16 cellular contexts compared by ENCODE assay signal in genomic region chr9:86733929-86734328, GRCh38.
"Had no signal": no experiment of that assay in that cellular context is flagged by ENCODE, and none has a peak within 500 bp of the region (broad histone marks: within the 10 kb centered on the region; RNA-seq: fewer than 3 reads in every experiment).

No MANE protein-coding gene starts in this region.

- H3K79me2 ChIP-seq: hepatocyte had no signal

- H3K4me3 ChIP-seq: ascending aorta, coronary artery, hepatocyte, mucosa of descending colon had no signal

- H3K36me3 ChIP-seq: ascending aorta had no signal

- H3K9me3 ChIP-seq: ascending aorta, mucosa of descending colon had no signal

- H2AFZ ChIP-seq: hepatocyte had no signal

- H3K27ac ChIP-seq: hepatocyte had no signal

- H3K4me2 ChIP-seq: hepatocyte had no signal

- ATAC-seq: activated CD4-positive, alpha-beta T cell treated with anti-CD3 and anti-CD28 coated beads for 36 hours; activated CD8-positive, alpha-beta T cell treated with anti-CD3 and anti-CD28 coated beads, Interleukin-2, amount 10 ng/mL, durations not matched to agents 7 days and 5 days; mucosa of descending colon; naive thymus-derived CD8-positive, alpha-beta T cell; stimulated activated naive B cell treated with anti-CD40 and anti-IgM and Interleukin-4, amounts not matched to agents 10 μg/mL and 1 μg/mL and 100 μg/mL, for 72 hours had no signal

- DNase-seq: activated CD4-positive, alpha-beta T cell treated with anti-CD3 and anti-CD28 coated beads for 36 hours; activated CD8-positive, alpha-beta memory T cell treated with anti-CD3 and anti-CD28 coated beads, Interleukin-2, amount 50 U/mL, for 48 hours; activated CD8-positive, alpha-beta T cell treated with anti-CD3 and anti-CD28 coated beads, Interleukin-2, amount 10 ng/mL, durations not matched to agents 7 days and 5 days; activated naive CD4-positive, alpha-beta T cell; caudate nucleus; effector CD4-positive, alpha-beta T cell; kidney glomerular epithelial cell; mucosa of descending colon; naive thymus-derived CD8-positive, alpha-beta T cell; nucleus accumbens; stimulated activated naive B cell treated with anti-CD40 and anti-IgM and Interleukin-4, amounts not matched to agents 10 μg/mL and 1 μg/mL and 100 μg/mL, for 72 hours; substantia nigra; T-helper 1 cell had no signal

- H3K27me3 ChIP-seq: ascending aorta, hepatocyte had no signal
